In the genomic region with DNA sequence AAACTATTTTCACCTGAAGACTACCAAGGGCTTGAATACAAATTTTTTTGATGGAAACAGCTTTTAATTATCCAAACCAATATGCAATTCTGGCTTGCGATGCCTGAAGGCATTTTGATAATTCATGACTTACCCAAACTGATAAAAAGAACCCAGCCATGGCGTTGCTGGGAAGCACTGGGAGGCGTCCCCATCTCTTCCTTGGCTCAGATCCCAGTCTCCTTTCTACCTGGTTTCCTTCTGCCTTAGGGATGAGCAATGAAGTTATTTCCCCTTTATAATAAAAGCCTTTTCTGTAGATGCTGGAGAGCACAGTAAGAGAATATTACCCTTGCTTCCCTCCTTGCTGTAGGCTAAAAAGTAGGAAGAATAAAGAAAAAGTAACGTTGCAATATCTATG, we compare ENCODE assay signal across 23 cellular contexts.
DNase-seq lines count a peak whose midpoint lies in the region; ATAC-seq and TF ChIP-seq lines count a peak whose summit lies in the region.
"Had no signal": no experiment of that assay in that cellular context is flagged by ENCODE, and none has a peak within 500 bp of the region (broad histone marks: within the 10 kb centered on the region; RNA-seq: fewer than 3 reads in every experiment).

No MANE protein-coding gene starts in this region.

- H3K27ac ChIP-seq in breast epithelium (no peak overlapping the region), SK-N-MC (no peak overlapping the region), heart right ventricle (no peak overlapping the region)
- H3K27ac ChIP-seq: BLaER1 treated with 17β-estradiol and CSF1 and Interleukin-3, amounts not matched to agents 10 nM and 100 nM had no signal

- no peaks in the 10 kb centered on the region for H3K9me3 ChIP-seq in breast epithelium
- H3K9me3 ChIP-seq in SK-N-MC (ENCODE audit: low read depth, low read length): no peaks in the 10 kb centered on the region
- no peaks in the 10 kb centered on the region for H3K9me3 ChIP-seq in heart right ventricle
- H3K9me3 ChIP-seq: MG63 had no signal

- H3K9ac ChIP-seq in SK-N-MC (ENCODE audit: insufficient read length): no peak overlapping the region
- H3K9ac ChIP-seq: BLaER1 treated with 17β-estradiol and CSF1 and Interleukin-3, amounts not matched to agents 10 nM and 100 nM had no signal

- WGBS in heart right ventricle, 2 donors: 65 to 67% methylated on average over 4 of the region's 4 CpGs

- CTCF ChIA-PET in MCF 10A (lab: Yijun Ruan, JAX): interaction anchor here (1.2 kb wide), 1 partner anchor 128 kb away, joined by 5 read pairs; no protein-coding TSS in a partner anchor
- CTCF ChIA-PET in activated CD8-positive, alpha-beta T cell treated with anti-CD3 and anti-CD28 coated beads for 36 hours (lab: Charles Lee): no interaction called here

- H3K36me3 ChIP-seq in breast epithelium (no peaks in the 10 kb centered on the region), SK-N-MC (ENCODE audit: insufficient read depth, low read length) (no peaks in the 10 kb centered on the region), heart right ventricle (no peaks in the 10 kb centered on the region)
- H3K36me3 ChIP-seq: BLaER1 treated with 17β-estradiol and CSF1 and Interleukin-3, amounts not matched to agents 10 nM and 100 nM; MG63 had no signal

- H3K4me3 Mint-ChIP-seq in MCF 10A (ENCODE audit: unreplicated experiment): no peak overlapping the region
- no peak overlapping the region for H3K4me3 Mint-ChIP-seq in activated CD8-positive, alpha-beta T cell treated with anti-CD3 and anti-CD28 coated beads for 36 hours
- H3K4me3 Mint-ChIP-seq: CD4-positive, alpha-beta T cell had no signal

- POLR2A ChIA-PET in MCF 10A (lab: Yijun Ruan, JAX): interaction anchor here (0.6 to 3.2 kb wide), 3 partner anchors 17 to 220 kb away, joined by 3 to 11 read pairs (median 3); no protein-coding TSS in a partner anchor
- POLR2A ChIA-PET in activated CD8-positive, alpha-beta T cell treated with anti-CD3 and anti-CD28 coated beads for 36 hours (lab: Charles Lee): no interaction called here

- TF ChIP-seq POLR2A in breast epithelium (IDR thresholded peaks at IDR 0.05): no peak

- TF ChIP-seq CTCF in MCF 10A (IDR thresholded peaks at IDR 0.05; ENCODE audit: unreplicated experiment) (no peak), breast epithelium (IDR thresholded peaks at IDR 0.05) (no peak), heart right ventricle (IDR thresholded peaks at IDR 0.05) (no peak)
- TF ChIP-seq CTCF in activated CD8-positive, alpha-beta T cell treated with anti-CD3 and anti-CD28 coated beads for 36 hours (IDR thresholded peaks at IDR 0.05): no peak

- H3K36me3 Mint-ChIP-seq in MCF 10A (ENCODE audit: insufficient read depth, unreplicated experiment): peaks cover 4% of the 10 kb centered on the region
- H3K36me3 Mint-ChIP-seq in activated CD8-positive, alpha-beta T cell treated with anti-CD3 and anti-CD28 coated beads for 36 hours (ENCODE audit: low read depth): peaks cover 2% of the 10 kb centered on the region

- H3K4me1 ChIP-seq in breast epithelium: no peaks in the 10 kb centered on the region
- H3K4me1 ChIP-seq in heart right ventricle: peaks cover 0 to 14% (median 0%) of the 10 kb centered on the region in 9 donors
- H3K4me1 ChIP-seq: BLaER1 treated with 17β-estradiol and CSF1 and Interleukin-3, amounts not matched to agents 10 nM and 100 nM had no signal

- intact Hi-C loops in MCF 10A (cut with micrococcal nuclease): no loop called here
- intact Hi-C loops in breast epithelium (cut with DNase I; ENCODE audit: low total_unique reads): no loop called here
- intact Hi-C loops in heart right ventricle (cut with DNase I): no loop called here
- intact Hi-C loops in activated CD8-positive, alpha-beta T cell treated with anti-CD3 and anti-CD28 coated beads for 36 hours (cut with micrococcal nuclease): no loop called here

- H3K4me1 Mint-ChIP-seq in MCF 10A (ENCODE audit: insufficient read depth, unreplicated experiment): no peaks in the 10 kb centered on the region
- peaks cover 4% of the 10 kb centered on the region for H3K4me1 Mint-ChIP-seq in activated CD8-positive, alpha-beta T cell treated with anti-CD3 and anti-CD28 coated beads for 36 hours (ENCODE audit: low read depth)

- no peak overlapping the region for H3K27ac Mint-ChIP-seq in MCF 10A (ENCODE audit: low read depth, unreplicated experiment)
- H3K27ac Mint-ChIP-seq in activated CD8-positive, alpha-beta T cell treated with anti-CD3 and anti-CD28 coated beads for 36 hours: no peak overlapping the region
- H3K27ac Mint-ChIP-seq: CD4-positive, alpha-beta T cell had no signal

- no peak for ATAC-seq in heart right ventricle
- no peak for ATAC-seq in activated CD8-positive, alpha-beta T cell treated with anti-CD3 and anti-CD28 coated beads for 36 hours
- ATAC-seq: K562, PC-3, SK-N-SH treated with all-trans-retinoic acid at 6 μM for 48 hours had no signal

- H3K4me3 ChIP-seq in breast epithelium (no peak overlapping the region), SK-N-MC (no peak overlapping the region), heart right ventricle (no peak overlapping the region)
- H3K4me3 ChIP-seq: BLaER1 treated with 17β-estradiol and CSF1 and Interleukin-3, amounts not matched to agents 10 nM and 100 nM; K562; MG63 had no signal

- no peaks in the 10 kb centered on the region for H3K27me3 ChIP-seq in breast epithelium
- no peaks in the 10 kb centered on the region for H3K27me3 ChIP-seq in heart right ventricle
- H3K27me3 ChIP-seq: BLaER1 treated with 17β-estradiol and CSF1 and Interleukin-3, amounts not matched to agents 10 nM and 100 nM; MG63 had no signal

- no peaks in the 10 kb centered on the region for H3K27me3 Mint-ChIP-seq in MCF 10A (ENCODE audit: insufficient read depth, unreplicated experiment)
- H3K27me3 Mint-ChIP-seq in activated CD8-positive, alpha-beta T cell treated with anti-CD3 and anti-CD28 coated beads for 36 hours: no peaks in the 10 kb centered on the region
- H3K27me3 Mint-ChIP-seq: CD4-positive, alpha-beta T cell had no signal

- DNase-seq in MCF 10A (ENCODE audit: unreplicated experiment) (peak; percentile 34), breast epithelium (ENCODE audit: low spot score in 2 of 2) (no peak), SK-N-MC (ENCODE audit: low read depth, low spot score) (peak; percentile 20), kidney tubule cell (ENCODE audit: low spot score) (peak; percentile 18), heart right ventricle (no peak), iPS-NIHi7 (ENCODE audit: extremely low spot score) (no peak)
- DNase-seq in activated effector memory CD4-positive, alpha-beta T cell treated with anti-CD3 and anti-CD28 coated beads, Interleukin-2, amount 50 U/mL, for 16 hours: no peak
- DNase-seq in activated CD8-positive, alpha-beta T cell treated with anti-CD3 and anti-CD28 coated beads for 36 hours: no peak
- DNase-seq: CD4-positive, alpha-beta T cell; DMS53; MG63; NCI-H1105 treated with DMSO at 0.1 percent for 48 hours; NCI-H1694; NCI-H2029 treated with DMSO at 0.1 percent for 48 hours; NCI-H2171; NCI-H345; NCI-H510A treated with DMSO at 0.1 percent for 48 hours; NCI-H82; NK-92 treated with Interleukin-12 subunit alpha and Interleukin-12 subunit beta, amount 100 ng/mL, for 24 hours; PC-3 had no signal

- no TSS peak for BruUV-seq in MCF 10A (replicated peaks; lab: Mats Ljungman, UMichigan)

- no peaks in the 10 kb centered on the region for H3K9me3 Mint-ChIP-seq in MCF 10A (ENCODE audit: unreplicated experiment)
- H3K9me3 Mint-ChIP-seq in activated CD8-positive, alpha-beta T cell treated with anti-CD3 and anti-CD28 coated beads for 36 hours: no peaks in the 10 kb centered on the region
- H3K9me3 Mint-ChIP-seq: CD4-positive, alpha-beta T cell had no signal

Comparison
In these comparisons a context has a peak if more than half of its experiments do, and no peak if none do; other contexts are left out.
1. DNase-seq: peak in MCF 10A (single experiment), SK-N-MC (single experiment) and kidney tubule cell (single experiment); none in breast epithelium (0 of 2), heart right ventricle (0 of 2), activated effector memory CD4-positive, alpha-beta T cell treated with anti-CD3 and anti-CD28 coated beads, Interleukin-2, amount 50 U/mL, for 16 hours (single experiment), iPS-NIHi7 (single experiment) and activated CD8-positive, alpha-beta T cell treated with anti-CD3 and anti-CD28 coated beads for 36 hours (single experiment).